Comparison of ENCODE assay signal across 19 cellular contexts in the genomic region with DNA sequence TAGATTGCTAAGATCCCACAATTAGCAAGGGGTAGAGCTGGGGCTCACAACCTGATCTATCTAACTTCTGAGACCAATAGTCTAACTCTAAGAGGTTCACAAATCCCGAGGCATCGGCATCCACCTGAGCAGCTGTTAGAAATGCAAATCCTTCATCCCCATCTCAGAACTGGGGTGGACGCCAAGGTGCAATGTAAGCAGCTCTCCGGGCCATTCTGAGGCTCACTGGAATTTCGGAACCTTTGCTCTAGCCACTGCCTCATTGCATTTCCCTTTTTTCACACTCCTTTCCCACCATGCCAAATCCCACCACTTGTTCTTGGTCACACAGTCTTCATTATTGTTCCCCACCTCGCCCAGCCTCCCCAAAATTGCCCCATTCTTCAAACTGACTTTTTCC. TPM values are rescaled to one million over a fixed set of nuclear protein-coding genes. Genes with fewer than 3 reads are reported as not detected.
DNase-seq lines count a peak whose midpoint lies in the region; ATAC-seq and TF ChIP-seq lines count a peak whose summit lies in the region.
"Had no signal": no experiment of that assay in that cellular context is flagged by ENCODE, and none has a peak within 500 bp of the region (broad histone marks: within the 10 kb centered on the region; RNA-seq: fewer than 3 reads in every experiment).

No MANE protein-coding gene starts in this region.

- POLR2A ChIA-PET in CD4-positive, alpha-beta memory T cell (lab: Charles Lee; ENCODE audit: partially characterized antibody): interaction anchor here (0.6 to 3.8 kb wide), 4 partner anchors 17 to 1359 kb away, joined by 3 to 34 read pairs (median 4); a partner anchor contains a TSS
- POLR2A ChIA-PET in activated CD8-positive, alpha-beta T cell treated with anti-CD3 and anti-CD28 coated beads for 36 hours (lab: Charles Lee): interaction anchor here (1.0 to 2.1 kb wide), 2 partner anchors 20 to 27 kb away, joined by 3 to 9 read pairs; no protein-coding TSS in a partner anchor
- POLR2A ChIA-PET in naive thymus-derived CD4-positive, alpha-beta T cell (lab: Charles Lee): interaction anchor here (1.0 kb wide), 1 partner anchor 64 kb away, joined by 4 read pairs; no protein-coding TSS in a partner anchor

- intact Hi-C loops in CD4-positive, alpha-beta memory T cell (cut with micrococcal nuclease): no loop called here
- intact Hi-C loops in activated CD8-positive, alpha-beta T cell treated with anti-CD3 and anti-CD28 coated beads for 36 hours (cut with micrococcal nuclease): no loop called here
- intact Hi-C loops in naive thymus-derived CD4-positive, alpha-beta T cell (cut with micrococcal nuclease): loop anchor here in 1 of 2 donors (2.0 kb wide), 1 partner anchor 30 kb away; a partner anchor contains a TSS

- H3K4me1 Mint-ChIP-seq in CD4-positive, alpha-beta memory T cell: peaks cover 56 to 89% (median 73%) of the 10 kb centered on the region in 4 donors
- H3K4me1 Mint-ChIP-seq in activated CD8-positive, alpha-beta T cell treated with anti-CD3 and anti-CD28 coated beads for 36 hours (ENCODE audit: low read depth): peaks cover 89% of the 10 kb centered on the region
- peaks cover 55 to 100% (median 98%) of the 10 kb centered on the region in 7 donors for H3K4me1 Mint-ChIP-seq in naive thymus-derived CD4-positive, alpha-beta T cell

- H3K9me3 ChIP-seq in CD4-positive, alpha-beta memory T cell (ENCODE audit: control insufficient read depth in 1 of 2, low read length in 2 of 2): no peaks in the 10 kb centered on the region
- no peaks in the 10 kb centered on the region for H3K9me3 ChIP-seq in naive thymus-derived CD4-positive, alpha-beta T cell (ENCODE audit: control insufficient read depth in 2 of 3, low read length in 3 of 3)
- H3K9me3 ChIP-seq: BLaER1 treated with 17β-estradiol and CSF1 and Interleukin-3, amounts not matched to agents 10 nM and 100 nM; testis had no signal

- peak overlapping the region in 2 of 8 donors; percentile 30 to 45 for H3K4me3 Mint-ChIP-seq in CD4-positive, alpha-beta memory T cell
- H3K4me3 Mint-ChIP-seq in activated CD8-positive, alpha-beta T cell treated with anti-CD3 and anti-CD28 coated beads for 36 hours: no peak overlapping the region
- peak overlapping the region in 4 of 10 donors; percentile 7 to 57 (median 26) for H3K4me3 Mint-ChIP-seq in naive thymus-derived CD4-positive, alpha-beta T cell
- H3K4me3 Mint-ChIP-seq: activated CD8-positive, alpha-beta memory T cell treated with anti-CD3 and anti-CD28 coated beads, Interleukin-2, amount 10 ng/mL, durations not matched to agents 7 days and 5 days; activated naive CD4-positive, alpha-beta T cell treated with anti-CD3 and anti-CD28 coated beads for 36 hours had no signal

- no peak for TF ChIP-seq CTCF in activated CD8-positive, alpha-beta T cell treated with anti-CD3 and anti-CD28 coated beads for 36 hours (IDR thresholded peaks at IDR 0.05)

- DNase-seq in DMS 273 (lab: John Stamatoyannopoulos, UW; ENCODE audit: unreplicated experiment): peak; percentile 22
- no peak for DNase-seq in DMS 273 treated with DMSO at 0.1 percent for 48 hours (lab: John Stamatoyannopoulos, UW)
- no peak for DNase-seq in CD4-positive, alpha-beta memory T cell
- no peak for DNase-seq in activated CD8-positive, alpha-beta T cell treated with anti-CD3 and anti-CD28 coated beads for 36 hours
- no peak for DNase-seq in naive thymus-derived CD4-positive, alpha-beta T cell
- no peak for DNase-seq in RKO (ENCODE audit: low spot score)
- DNase-seq in H4 (ENCODE audit: low spot score): no peak
- DNase-seq in KG1 (lab: John Stamatoyannopoulos, UW): no peak
- DNase-seq: activated CD8-positive, alpha-beta memory T cell treated with anti-CD3 and anti-CD28 coated beads, Interleukin-2, amount 10 ng/mL, durations not matched to agents 7 days and 5 days; activated naive CD4-positive, alpha-beta T cell treated with anti-CD3 and anti-CD28 coated beads for 36 hours; effector memory CD4-positive, alpha-beta T cell; left colon; NCI-H1436; retina; testis; WERI-Rb-1 had no signal

- H3K27ac ChIP-seq in CD4-positive, alpha-beta memory T cell (ENCODE audit: low read depth, low read length): no peak overlapping the region
- no peak overlapping the region for H3K27ac ChIP-seq in naive thymus-derived CD4-positive, alpha-beta T cell (ENCODE audit: low read depth, low read length)
- H3K27ac ChIP-seq: 22Rv1; BLaER1 treated with 17β-estradiol and CSF1 and Interleukin-3, amounts not matched to agents 10 nM and 100 nM; cardiac muscle cell had no signal

- no peaks in the 10 kb centered on the region for H3K27me3 Mint-ChIP-seq in CD4-positive, alpha-beta memory T cell
- H3K27me3 Mint-ChIP-seq in activated CD8-positive, alpha-beta T cell treated with anti-CD3 and anti-CD28 coated beads for 36 hours: no peaks in the 10 kb centered on the region
- no peaks in the 10 kb centered on the region for H3K27me3 Mint-ChIP-seq in naive thymus-derived CD4-positive, alpha-beta T cell
- H3K27me3 Mint-ChIP-seq: activated CD8-positive, alpha-beta memory T cell treated with anti-CD3 and anti-CD28 coated beads, Interleukin-2, amount 10 ng/mL, durations not matched to agents 7 days and 5 days had no signal

- no peak overlapping the region for H3K4me3 ChIP-seq in CD4-positive, alpha-beta memory T cell (ENCODE audit: low read length in 2 of 2)
- no peak overlapping the region for H3K4me3 ChIP-seq in naive thymus-derived CD4-positive, alpha-beta T cell (ENCODE audit: low read length)
- H3K4me3 ChIP-seq: BLaER1 treated with 17β-estradiol and CSF1 and Interleukin-3, amounts not matched to agents 10 nM and 100 nM; cardiac muscle cell; testis had no signal

- H3K36me3 ChIP-seq in CD4-positive, alpha-beta memory T cell (ENCODE audit: insufficient read depth, low read length): no peaks in the 10 kb centered on the region
- peaks cover 0 to 3% (median 0%) of the 10 kb centered on the region in 3 experiments for H3K36me3 ChIP-seq in naive thymus-derived CD4-positive, alpha-beta T cell (ENCODE audit: control insufficient read depth in 2 of 3, insufficient read depth in 3 of 3, low read length in 3 of 3)
- H3K36me3 ChIP-seq: cardiac muscle cell had no signal

- H3K27ac Mint-ChIP-seq in CD4-positive, alpha-beta memory T cell: peak overlapping the region in 6 of 7 donors; percentile 20 to 86 (median 61)
- H3K27ac Mint-ChIP-seq in activated CD8-positive, alpha-beta T cell treated with anti-CD3 and anti-CD28 coated beads for 36 hours: peak overlapping the region; percentile 62
- H3K27ac Mint-ChIP-seq in naive thymus-derived CD4-positive, alpha-beta T cell: peak overlapping the region in 8 of 9 donors; percentile 6 to 95 (median 85)
- H3K27ac Mint-ChIP-seq: activated naive CD4-positive, alpha-beta T cell treated with anti-CD3 and anti-CD28 coated beads for 36 hours had no signal

- no peaks in the 10 kb centered on the region for H3K9me3 Mint-ChIP-seq in CD4-positive, alpha-beta memory T cell
- no peaks in the 10 kb centered on the region for H3K9me3 Mint-ChIP-seq in activated CD8-positive, alpha-beta T cell treated with anti-CD3 and anti-CD28 coated beads for 36 hours
- H3K9me3 Mint-ChIP-seq in naive thymus-derived CD4-positive, alpha-beta T cell: peaks cover 0 to 5% (median 0%) of the 10 kb centered on the region in 11 donors
- H3K9me3 Mint-ChIP-seq: activated naive CD4-positive, alpha-beta T cell treated with anti-CD3 and anti-CD28 coated beads for 36 hours had no signal

- CTCF ChIA-PET in CD4-positive, alpha-beta memory T cell (lab: Charles Lee; ENCODE audit: partially characterized antibody): interaction anchor here (1.6 to 5.8 kb wide), 3 partner anchors 28 to 71 kb away, joined by 4 to 58 read pairs (median 4); a partner anchor contains a TSS
- CTCF ChIA-PET in activated CD8-positive, alpha-beta T cell treated with anti-CD3 and anti-CD28 coated beads for 36 hours (lab: Charles Lee): interaction anchor here (1.2 to 7.7 kb wide), 4 partner anchors 19 to 53 kb away, joined by 3 to 43 read pairs (median 6); a partner anchor contains a TSS
- CTCF ChIA-PET in naive thymus-derived CD4-positive, alpha-beta T cell (lab: Charles Lee): no interaction called here

- H3K36me3 Mint-ChIP-seq in CD4-positive, alpha-beta memory T cell: peaks cover 30 to 31% of the 10 kb centered on the region in 2 donors
- peaks cover 41% of the 10 kb centered on the region for H3K36me3 Mint-ChIP-seq in activated CD8-positive, alpha-beta T cell treated with anti-CD3 and anti-CD28 coated beads for 36 hours (ENCODE audit: low read depth)
- H3K36me3 Mint-ChIP-seq in naive thymus-derived CD4-positive, alpha-beta T cell: peaks cover 15 to 46% (median 28%) of the 10 kb centered on the region in 5 donors

- ATAC-seq in activated CD8-positive, alpha-beta T cell treated with anti-CD3 and anti-CD28 coated beads for 36 hours: no peak
- ATAC-seq in naive thymus-derived CD4-positive, alpha-beta T cell: no peak
- ATAC-seq: activated CD8-positive, alpha-beta memory T cell treated with anti-CD3 and anti-CD28 coated beads, Interleukin-2, amount 10 ng/mL, durations not matched to agents 7 days and 5 days; left colon had no signal

- H3K27me3 ChIP-seq in CD4-positive, alpha-beta memory T cell (ENCODE audit: insufficient read depth, low read length): no peaks in the 10 kb centered on the region
- no peaks in the 10 kb centered on the region for H3K27me3 ChIP-seq in naive thymus-derived CD4-positive, alpha-beta T cell (ENCODE audit: control insufficient read depth in 2 of 2, insufficient read depth in 2 of 2, low read length in 2 of 2)
- H3K27me3 ChIP-seq: BLaER1 treated with 17β-estradiol and CSF1 and Interleukin-3, amounts not matched to agents 10 nM and 100 nM; cardiac muscle cell; testis had no signal

- peaks cover 52% of the 10 kb centered on the region for H3K4me1 ChIP-seq in CD4-positive, alpha-beta memory T cell (ENCODE audit: insufficient read depth, low read length)
- H3K4me1 ChIP-seq in naive thymus-derived CD4-positive, alpha-beta T cell (ENCODE audit: control insufficient read depth in 2 of 2, insufficient read depth in 2 of 2, low read length in 2 of 2): peaks cover 18 to 53% of the 10 kb centered on the region in 2 donors

RNA-seq across cellular contexts. Expression of a gene that starts 29.8 kb away (rescaled TPM):
- 10 to 100 TPM; 37.5 to 38.3 TPM for total RNA-seq in CD4-positive, alpha-beta memory T cell
- 10 to 100 TPM in 1 of 2 donors, 1 to 10 TPM in 1; 1.6 to 13.4 TPM for polyA plus RNA-seq in CD4-positive, alpha-beta memory T cell
- 10 to 100 TPM; 11.8 to 12.5 TPM for total RNA-seq in activated CD8-positive, alpha-beta T cell treated with anti-CD3 and anti-CD28 coated beads for 36 hours
- total RNA-seq in naive thymus-derived CD4-positive, alpha-beta T cell: 10 to 100 TPM; 15.6 to 81.3 (median 68.2) TPM
- 10 to 100 TPM; 12.6 to 38.6 TPM for polyA plus RNA-seq in naive thymus-derived CD4-positive, alpha-beta T cell
- total RNA-seq in H4 (2014; rRNA removed; shearing (Covaris generic)): 2.3 and 4.3 TPM in 2 replicates
